27 cellular contexts compared by ENCODE assay signal in the genomic region with DNA sequence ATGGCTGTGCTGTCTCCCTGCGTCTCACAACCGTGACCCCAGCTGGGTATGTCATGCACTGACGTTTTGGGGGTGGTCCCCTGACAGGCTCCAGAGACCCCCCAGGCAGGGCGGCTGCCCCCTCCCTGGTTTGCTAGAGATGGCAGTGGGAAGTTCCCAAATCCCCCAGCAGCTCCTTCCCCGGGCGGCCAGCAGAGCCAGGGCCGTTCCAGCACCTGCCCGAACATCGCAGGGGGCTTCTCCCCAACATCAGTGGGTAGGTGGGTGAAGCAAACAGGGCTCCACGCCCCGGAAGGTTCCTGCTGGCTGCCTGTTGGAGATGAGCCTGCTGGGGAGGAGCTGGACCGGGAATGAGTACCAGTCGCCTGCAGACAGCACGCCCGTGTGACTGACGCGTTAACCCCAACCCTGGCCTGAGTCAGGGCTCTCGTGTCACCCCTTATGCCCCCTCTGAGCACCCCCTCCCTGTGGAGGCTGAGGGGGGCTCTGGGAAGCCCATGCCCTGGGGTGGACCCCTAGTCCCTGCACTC.
"Had no signal": no experiment of that assay in that cellular context is flagged by ENCODE, and none has a peak within 500 bp of the region (broad histone marks: within the 10 kb centered on the region; RNA-seq: fewer than 3 reads in every experiment).

No MANE protein-coding gene starts in this region.

- FAIRE-seq: endometrium, islet of Langerhans, keratinocyte had no signal

- H3K9me3 ChIP-seq: colonic mucosa, esophagus squamous epithelium, gastrocnemius medialis, heart left ventricle, left ventricle myocardium inferior, lower lobe of right lung, mucosa of descending colon had no signal

- H3K27ac ChIP-seq: colonic mucosa, epithelial cell of prostate, esophagus squamous epithelium, gastrocnemius medialis, hepatocyte, left ventricle myocardium inferior, lower lobe of right lung had no signal

- H3K36me3 ChIP-seq: colonic mucosa had no signal

- H2AFZ ChIP-seq: hepatocyte had no signal

- ATAC-seq: effector memory CD8-positive, alpha-beta T cell; esophagus mucosa; gastrocnemius medialis; heart left ventricle; left lobe of liver; lower lobe of right lung; mucosa of descending colon had no signal

- H3K4me2 ChIP-seq: hepatocyte had no signal

- H3K27me3 Mint-ChIP-seq: dendritic cell treated with granulocyte-macrophage colony-stimulating factor and Interleukin-4, amounts not matched to agents 40 ng/mL and 50 ng/mL, for 4 days; effector memory CD8-positive, alpha-beta T cell had no signal

- H3K4me3 ChIP-seq: colonic mucosa, esophagus squamous epithelium, gastrocnemius medialis, heart left ventricle, hepatocyte, left ventricle myocardium inferior, lower lobe of right lung, mucosa of descending colon had no signal

- H3K27me3 ChIP-seq: colonic mucosa, esophagus squamous epithelium, gastrocnemius medialis, heart left ventricle, hepatocyte had no signal

- H3K27ac Mint-ChIP-seq: dendritic cell treated with granulocyte-macrophage colony-stimulating factor and Interleukin-4, amounts not matched to agents 40 ng/mL and 50 ng/mL, for 4 days; effector memory CD8-positive, alpha-beta T cell; endodermal cell; mesothelial cell of epicardium had no signal

- H3K4me1 ChIP-seq: lower lobe of right lung had no signal

- DNase-seq: cerebellar nuclear complex; colonic mucosa; cortex of kidney; effector CD8-positive, alpha-beta T cell; effector memory CD8-positive, alpha-beta T cell; endodermal cell; erythroblast; esophagus squamous epithelium; foreskin fibroblast; foreskin melanocyte; gastrocnemius medialis; hypothalamus; kidney glomerular epithelial cell; left ventricle myocardium inferior; lower lobe of right lung; mesenchymal stem cell; mucosa of descending colon had no signal

- H3K9me3 Mint-ChIP-seq: dendritic cell treated with granulocyte-macrophage colony-stimulating factor and Interleukin-4, amounts not matched to agents 40 ng/mL and 50 ng/mL, for 4 days; effector memory CD8-positive, alpha-beta T cell; endodermal cell; mesothelial cell of epicardium had no signal

- H3K4me3 Mint-ChIP-seq: dendritic cell treated with granulocyte-macrophage colony-stimulating factor and Interleukin-4, amounts not matched to agents 40 ng/mL and 50 ng/mL, for 4 days; effector memory CD8-positive, alpha-beta T cell; endodermal cell; mesothelial cell of epicardium had no signal
